10 cellular contexts compared by ENCODE assay signal in the genomic region with DNA sequence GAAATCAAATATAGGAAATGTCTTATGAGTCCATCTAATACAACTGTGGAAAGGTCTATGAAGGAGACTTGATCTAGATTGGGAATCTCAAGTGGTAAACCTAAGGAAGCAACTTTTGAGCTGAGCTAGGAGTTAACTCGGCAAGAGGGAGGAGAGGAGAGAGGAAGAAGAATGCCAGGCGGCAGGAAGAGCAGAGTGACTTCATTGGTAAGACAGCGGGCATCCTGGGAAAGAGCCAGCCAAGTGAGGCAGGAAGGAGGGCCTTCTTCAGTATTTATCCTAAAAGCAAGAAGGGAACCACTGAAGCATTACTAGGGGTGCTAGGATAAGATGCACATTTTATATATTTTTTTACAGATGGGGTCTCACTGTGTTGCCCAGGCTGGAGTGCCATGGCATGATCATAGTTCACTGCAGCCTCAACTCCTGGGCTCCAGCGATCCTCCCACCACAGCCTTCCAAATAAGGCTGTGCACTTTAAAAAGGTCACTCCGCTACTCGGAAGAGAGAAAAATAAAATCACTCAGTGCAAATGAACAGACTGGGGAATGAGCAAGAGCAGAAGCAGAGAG. TPM values are rescaled to one million over a fixed set of nuclear protein-coding genes. Genes with fewer than 3 reads are reported as not detected.
DNase-seq lines count a peak whose midpoint lies in the region; ATAC-seq and TF ChIP-seq lines count a peak whose summit lies in the region.
"Had no signal": no experiment of that assay in that cellular context is flagged by ENCODE, and none has a peak within 500 bp of the region (broad histone marks: within the 10 kb centered on the region; RNA-seq: fewer than 3 reads in every experiment).

No MANE protein-coding gene starts in this region.

- H3K4me3 Mint-ChIP-seq in activated T-cell treated with anti-CD3 and anti-CD28 coated beads, Interleukin-2, amount 50 U/mL, for 72 hours = peak overlapping the region; percentile 92 to 95
- peak overlapping the region; percentile 90 for H3K4me3 Mint-ChIP-seq in activated B cell treated with CpG ODN at 0.5 μM for 24 hours

- CTCF ChIA-PET in activated B cell treated with CpG ODN at 0.5 μM for 24 hours (lab: Charles Lee) = no interaction called here

- peaks cover 9% of the 10 kb centered on the region for H3K27me3 ChIP-seq in iPS-20b (ENCODE audit: insufficient read depth, low read length)
- H3K27me3 ChIP-seq in testis = no peaks in the 10 kb centered on the region

- no peak overlapping the region for H3K27ac ChIP-seq in iPS-20b (ENCODE audit: low read length)
- peak overlapping the region in 1 of 2 donors; percentile 100 for H3K27ac ChIP-seq in testis

- H3K36me3 ChIP-seq in iPS-20b (ENCODE audit: insufficient read depth, low read depth, low read length) = peaks cover 27% of the 10 kb centered on the region
- no peaks in the 10 kb centered on the region for H3K36me3 ChIP-seq in testis (ENCODE audit: low read depth, missing control alignments)

- H3K4me3 ChIP-seq in iPS-20b (ENCODE audit: low read length) (peak overlapping the region; percentile 80; the same call in 1 of the 2 replicates), testis (no peak overlapping the region)

- ATAC-seq in activated T-cell treated with anti-CD3 and anti-CD28 coated beads, Interleukin-2, amount 50 U/mL, for 72 hours (replicated peaks in 1 of 2) = no peak
- no peak for ATAC-seq in activated B cell treated with CpG ODN at 0.5 μM for 24 hours (ENCODE audit: low read depth)
- ATAC-seq in HG03378 (IDR thresholded peaks at IDR 0.05; ENCODE audit: unreplicated experiment) = no peak

- H3K9me3 Mint-ChIP-seq in activated T-cell treated with anti-CD3 and anti-CD28 coated beads, Interleukin-2, amount 50 U/mL, for 72 hours = no peaks in the 10 kb centered on the region
- H3K9me3 Mint-ChIP-seq in activated B cell treated with CpG ODN at 0.5 μM for 24 hours = no peaks in the 10 kb centered on the region

- H3K27ac Mint-ChIP-seq in activated T-cell treated with anti-CD3 and anti-CD28 coated beads, Interleukin-2, amount 50 U/mL, for 72 hours = peak overlapping the region; percentile 92
- H3K27ac Mint-ChIP-seq in activated B cell treated with CpG ODN at 0.5 μM for 24 hours = peak overlapping the region; percentile 39

- no peak for TF ChIP-seq POLR2A in testis (IDR thresholded peaks at IDR 0.05)

- peaks cover 5 to 8% of the 10 kb centered on the region in 2 donors for H3K36me3 Mint-ChIP-seq in activated T-cell treated with anti-CD3 and anti-CD28 coated beads, Interleukin-2, amount 50 U/mL, for 72 hours (ENCODE audit: insufficient read depth in 2 of 2)
- H3K36me3 Mint-ChIP-seq in activated B cell treated with CpG ODN at 0.5 μM for 24 hours (ENCODE audit: low read depth) = peaks cover 37% of the 10 kb centered on the region

- no peaks in the 10 kb centered on the region for H3K9me3 ChIP-seq in iPS-20b (ENCODE audit: insufficient read depth, low read depth, low read length)
- H3K9me3 ChIP-seq in testis = no peaks in the 10 kb centered on the region

- 42 to 43% methylated on average over 6 of the region's 6 CpGs for WGBS in testis, 2 donors

- peaks cover 44% of the 10 kb centered on the region for H3K4me1 Mint-ChIP-seq in activated T-cell treated with anti-CD3 and anti-CD28 coated beads, Interleukin-2, amount 50 U/mL, for 72 hours (ENCODE audit: low read depth)
- H3K4me1 Mint-ChIP-seq in activated B cell treated with CpG ODN at 0.5 μM for 24 hours = peaks cover 29% of the 10 kb centered on the region

- TF ChIP-seq CTCF in activated B cell treated with CpG ODN at 0.5 μM for 24 hours (IDR thresholded peaks at IDR 0.05) = no peak
- TF ChIP-seq CTCF in testis (IDR thresholded peaks at IDR 0.05) = no peak

- no peak for DNase-seq in activated T-cell treated with anti-CD3 and anti-CD28 coated beads, Interleukin-2, amount 50 U/mL, for 72 hours
- no peak for DNase-seq in activated T-cell treated with anti-CD3 and anti-CD28 coated beads for 4 hours
- DNase-seq in activated B cell treated with CpG ODN at 0.5 μM for 24 hours = no peak
- DNase-seq in testis = peak; percentile 33
- no peak for DNase-seq in NCI-H510A treated with DMSO at 0.1 percent for 48 hours (lab: John Stamatoyannopoulos, UW)
- DNase-seq in NCI-H1417 (lab: John Stamatoyannopoulos, UW) = no peak
- DNase-seq: NCI-H69, occipital lobe had no signal

- H3K4me1 ChIP-seq in iPS-20b (ENCODE audit: insufficient read depth, low read length) (no peaks in the 10 kb centered on the region), testis (peaks cover 18% of the 10 kb centered on the region)

- POLR2A ChIA-PET in activated B cell treated with CpG ODN at 0.5 μM for 24 hours (lab: Charles Lee) = interaction anchor here (0.6 to 3.5 kb wide), 4 partner anchors 9 to 36 kb away, joined by 3 to 29 read pairs (median 3); a partner anchor contains a TSS

- no peak overlapping the region for H3K9ac ChIP-seq in iPS-20b (ENCODE audit: low read depth, low read length)

- no peaks in the 10 kb centered on the region for H3K27me3 Mint-ChIP-seq in activated T-cell treated with anti-CD3 and anti-CD28 coated beads, Interleukin-2, amount 50 U/mL, for 72 hours (ENCODE audit: low read depth)
- H3K27me3 Mint-ChIP-seq in activated B cell treated with CpG ODN at 0.5 μM for 24 hours = no peaks in the 10 kb centered on the region

- intact Hi-C loops in activated B cell treated with CpG ODN at 0.5 μM for 24 hours (cut with micrococcal nuclease) = no loop called here
- intact Hi-C loops in testis (cut with DNase I; ENCODE audit: low total_unique reads) = loop anchor here (5.0 kb wide), 1 partner anchor 33 kb away; a partner anchor contains a TSS

RNA-seq across cellular contexts. Expression of a gene that starts 2.0 kb away (rescaled TPM):
- 10 to 100 TPM; 64.7 to 71.6 TPM for total RNA-seq in activated T-cell treated with anti-CD3 and anti-CD28 coated beads, Interleukin-2, amount 50 U/mL, for 72 hours
- total RNA-seq in activated B cell treated with CpG ODN at 0.5 μM for 24 hours = 62.0 and 62.6 TPM in 2 replicates
- 10 to 100 TPM; 83.0 to 91.1 TPM for total RNA-seq in testis
- 88.9 TPM for polyA plus RNA-seq in testis (ENCODE audit: insufficient read depth, low read depth, low replicate concordance)

RNA-seq across cellular contexts. Expression of a gene that starts 22.9 kb away (rescaled TPM):
- 10 to 100 TPM; 27.7 to 29.6 TPM for total RNA-seq in activated T-cell treated with anti-CD3 and anti-CD28 coated beads, Interleukin-2, amount 50 U/mL, for 72 hours
- total RNA-seq in activated B cell treated with CpG ODN at 0.5 μM for 24 hours = 26.1 and 33.5 TPM in 2 replicates
- 100 to 1,000 TPM; 211 to 224 TPM for total RNA-seq in testis
- polyA plus RNA-seq in testis (ENCODE audit: insufficient read depth, low read depth, low replicate concordance) = 579 TPM

RNA-seq across cellular contexts. Expression of a gene that starts 33.4 kb away (rescaled TPM):
- total RNA-seq in activated T-cell treated with anti-CD3 and anti-CD28 coated beads, Interleukin-2, amount 50 U/mL, for 72 hours = 100 to 1,000 TPM in 1 of 2 donors, 10 to 100 TPM in 1; 94.5 to 105 TPM
- total RNA-seq in activated B cell treated with CpG ODN at 0.5 μM for 24 hours = 53.6 and 59.1 TPM in 2 replicates
- 10 to 100 TPM; 59.4 to 72.8 TPM for total RNA-seq in testis
- polyA plus RNA-seq in testis (ENCODE audit: insufficient read depth, low read depth, low replicate concordance) = 30.8 TPM
